Comparison of ENCODE assay signal across 8 cellular contexts in genomic region chr14:73713804-73714655, GRCh38.
DNase-seq lines count a peak whose midpoint lies in the region; ATAC-seq and TF ChIP-seq lines count a peak whose summit lies in the region.

Gene PNMA1 (minus strand): TSS chr14:73714384. CDS start chr14:73713639, 745 bp downstream.

- no peaks in the 10 kb centered on the region for H3K27me3 ChIP-seq in layer of hippocampus (ENCODE audit: control insufficient read depth, insufficient read depth, low read length)

- peak within 1 kb of the TSS; percentile 88 for H3K4me3 ChIP-seq in AG10803 (ENCODE audit: low read length)

- DNase-seq in AG10803 (ENCODE audit: low read depth) (peak; percentile 74), GM19238 (ENCODE audit: insufficient read length, low spot score) (peak; percentile 98), NCI-H510A treated with DMSO at 0.1 percent for 48 hours (lab: John Stamatoyannopoulos, UW) (peak; percentile 84)
- peak; percentile 89 for DNase-seq in activated CD4-positive, alpha-beta T cell treated with anti-CD3 and anti-CD28 coated beads for 48 hours
- DNase-seq in stimulated activated CD4-positive, alpha-beta T cell treated with anti-CD3 and anti-CD28 coated beads, Interleukin-1b, Interleukin-23, amount 100 ng/mL, for 24 hours (ENCODE audit: low read depth in 4 of 4, low spot score in 1 of 4), result peak; percentile 72 to 87 (median 76)

- ATAC-seq in HG03439 (IDR thresholded peaks at IDR 0.05; ENCODE audit: unreplicated experiment), result peak; percentile 75

- TF ChIP-seq CTCF in AG10803 (conservative IDR thresholded peaks at IDR 0.05; ENCODE audit: low read length), result no peak

- H3K27ac ChIP-seq in cingulate gyrus (ENCODE audit: low read depth, low read length), result peak within 1 kb of the TSS; percentile 91
- H3K27ac ChIP-seq in layer of hippocampus (ENCODE audit: low read depth, low read length), result peak within 1 kb of the TSS; percentile 94

Comparison
In these comparisons a context has a peak if more than half of its experiments do, and no peak if none do; other contexts are left out.
1. Peak in every context shown above with its lines: DNase-seq, ATAC-seq, H3K4me3 ChIP-seq and H3K27ac ChIP-seq.